8 cellular contexts compared by ENCODE assay signal in genomic region chrX:150694738-150695410, GRCh38. TPM values are rescaled to one million over a fixed set of nuclear protein-coding genes. Genes with fewer than 3 reads are reported as not detected.
DNase-seq lines count a peak whose midpoint lies in the region; ATAC-seq and TF ChIP-seq lines count a peak whose summit lies in the region.

No MANE protein-coding gene starts in this region.

- CTCF ChIA-PET in IMR-90 (lab: Yijun Ruan, JAX), result no interaction called here

- no peaks in the 10 kb centered on the region for H3K27me3 Mint-ChIP-seq in naive thymus-derived CD8-positive, alpha-beta T cell

- no peak overlapping the region for H2AK5ac ChIP-seq in IMR-90 (ENCODE audit: low read depth, low read length)

- no peak overlapping the region for H3K4me3 ChIP-seq in IMR-90 (ENCODE audit: insufficient read depth, low read depth, low read length)

- in situ Hi-C loops in GM13977 (cut with MboI; ENCODE audit: low pct_unique_long_range_greater_than_20kb, low sequenced_read_pairs, unreplicated experiment), result no loop called here
- in situ Hi-C loops in IMR-90 (cut with MboI; ENCODE audit: low sequenced_read_pairs), result no loop called here

- intact Hi-C loops in IMR-90 (cut with micrococcal nuclease), result loop anchor here (5.0 kb wide), 1 partner anchor 387 kb away; no protein-coding TSS in a partner anchor

- no peak overlapping the region for H3K14ac ChIP-seq in IMR-90 (replicated peaks; ENCODE audit: low read depth, low read length)

- no peak for ATAC-seq in IMR-90 (ENCODE audit: low read depth)
- ATAC-seq in activated naive CD4-positive, alpha-beta T cell treated with anti-CD3 and anti-CD28 coated beads, Interleukin-2, amount 50 U/mL, for 72 hours, result peak; percentile 60 to 68
- peak; percentile 10 to 11 for ATAC-seq in naive thymus-derived CD8-positive, alpha-beta T cell

- peaks cover 26% of the 10 kb centered on the region in 2 donors for H3K36me3 Mint-ChIP-seq in activated naive CD4-positive, alpha-beta T cell treated with anti-CD3 and anti-CD28 coated beads, Interleukin-2, amount 50 U/mL, for 72 hours
- peaks cover 0 to 4% (median 0%) of the 10 kb centered on the region in 3 donors for H3K36me3 Mint-ChIP-seq in naive thymus-derived CD8-positive, alpha-beta T cell

- dilution Hi-C loops in IMR-90 (cut with HindIII; ENCODE audit: low sequenced_read_pairs, unreplicated experiment), result no loop called here

- peak overlapping the region; percentile 35; the same call in 1 of the 3 replicates for H2BK15ac ChIP-seq in IMR-90 (ENCODE audit: low read depth, low read length)

- H2BK20ac ChIP-seq in IMR-90 (ENCODE audit: low read depth, low read length), result no peak overlapping the region

- H3K9me1 ChIP-seq in IMR-90 (ENCODE audit: insufficient read depth, low read length), result 0 out of 2 replicates have a peak, but pooled peaks cover 2% of the 10 kb centered on the region

- H3K4me1 ChIP-seq in IMR-90 (ENCODE audit: control insufficient read depth, insufficient read depth, low read length), result peaks cover 2% of the 10 kb centered on the region; the same call in 1 of the 2 replicates

- H4K20me1 ChIP-seq in IMR-90 (ENCODE audit: insufficient read depth, low read length), result no peaks in the 10 kb centered on the region

- no peak overlapping the region for H3K23ac ChIP-seq in IMR-90 (ENCODE audit: low read depth, low read length)

- H3K27ac ChIP-seq in IMR-90 (ENCODE audit: insufficient read depth, low read length), result no peak overlapping the region

- WGBS in IMR-90 (ENCODE audit: extremely low coverage in 2 of 2, insufficient read length in 1 of 2), 2 experiments, result 58% methylated on average over 3 of the region's 8 CpGs; no CpG with 5 or more reads in 1 of the 2 experiments

- H2AFZ ChIP-seq in IMR-90 (replicated peaks; ENCODE audit: low read length, poor library complexity), result no peak overlapping the region

- H4K91ac ChIP-seq in IMR-90 (ENCODE audit: insufficient read depth, low read depth, low read length), result no peak overlapping the region; the same call in 1 of the 2 replicates

- H3K27me3 ChIP-seq in IMR-90 (ENCODE audit: control insufficient read depth, insufficient read depth, low read length), result no peaks in the 10 kb centered on the region

- TF ChIP-seq POLR2A in IMR-90 (IDR thresholded peaks at IDR 0.05; ENCODE audit: low read depth, low read length), result no peak

- H3K9me3 ChIP-seq in IMR-90 (ENCODE audit: control insufficient read depth, insufficient read depth, low read length), result peaks cover 16% of the 10 kb centered on the region

- no peak overlapping the region for H3K56ac ChIP-seq in IMR-90 (ENCODE audit: extremely low read depth, insufficient read depth, low read length)

- no peaks in the 10 kb centered on the region for H3K9me3 Mint-ChIP-seq in activated naive CD4-positive, alpha-beta T cell treated with anti-CD3 and anti-CD28 coated beads, Interleukin-2, amount 50 U/mL, for 72 hours
- no peaks in the 10 kb centered on the region for H3K9me3 Mint-ChIP-seq in naive thymus-derived CD8-positive, alpha-beta T cell

- H3K9ac ChIP-seq in IMR-90 (ENCODE audit: low read depth, low read length), result no peak overlapping the region

- TF ChIP-seq RAD21 in IMR-90 (IDR thresholded peaks at IDR 0.05; ENCODE audit: low read length), result no peak

- no peak overlapping the region for H3K4me2 ChIP-seq in IMR-90 (ENCODE audit: low read depth, low read length)

- 0 out of 4 replicates have a peak overlapping the region, but pooled peaks of 1 of the 2 experiments have one; percentile 6 for H4K8ac ChIP-seq in IMR-90 (ENCODE audit: low read depth in 2 of 2, low read length in 2 of 2)

- peak overlapping the region; percentile 6 for H2BK5ac ChIP-seq in IMR-90 (ENCODE audit: low read depth, low read length, poor library complexity, severe bottlenecking)

- H2BK120ac ChIP-seq in IMR-90 (ENCODE audit: low read depth, low read length), result 0 out of 2 replicates have a peak overlapping the region, but pooled peaks have one; percentile 41

- POLR2A ChIA-PET in IMR-90 (lab: Charles Lee; ENCODE audit: unreplicated experiment), result no interaction called here
- POLR2A ChIA-PET in naive thymus-derived CD8-positive, alpha-beta T cell (lab: Charles Lee), result interaction anchor here (1.0 to 2.6 kb wide), 4 partner anchors 8 to 702 kb away, joined by 3 to 14 read pairs (median 6); no protein-coding TSS in a partner anchor

- H3K4ac ChIP-seq in IMR-90 (ENCODE audit: low read depth, low read length), result peak overlapping the region; percentile 59; the same call in 1 of the 2 replicates

- peaks cover 2 to 24% of the 10 kb centered on the region in 2 experiments; a peak in 2 of 4 replicates for H3K79me1 ChIP-seq in IMR-90 (ENCODE audit: low read depth in 1 of 2, low read length in 2 of 2)

- H3K4me1 Mint-ChIP-seq in naive thymus-derived CD8-positive, alpha-beta T cell, result peaks cover 15 to 80% (median 60%) of the 10 kb centered on the region in 4 donors

- no peak overlapping the region for H4K5ac ChIP-seq in IMR-90 (ENCODE audit: low read depth, low read length)

- no peak overlapping the region for H3K18ac ChIP-seq in IMR-90 (ENCODE audit: low read depth, low read length)

- no peak overlapping the region for H2AK9ac ChIP-seq in IMR-90 (replicated peaks; ENCODE audit: low read depth, low read length, poor library complexity)

- DNase-seq in GM13977 (ENCODE audit: low spot score), result peak; percentile 62
- DNase-seq in IMR-90, result no peak
- DNase-seq in activated naive CD4-positive, alpha-beta T cell treated with anti-CD3 and anti-CD28 coated beads, Interleukin-2, amount 50 U/mL, for 72 hours (ENCODE audit: low spot score in 2 of 2), result peak in 1 of 2 donors; percentile 62
- peak in 1 of 10 donors; percentile 9 for DNase-seq in naive thymus-derived CD8-positive, alpha-beta T cell
- no peak for DNase-seq in NCI-H510A treated with DMSO at 0.1 percent for 48 hours (lab: John Stamatoyannopoulos, UW)
- DNase-seq in glomerular visceral epithelial cell (ENCODE audit: extremely low spot score), result no peak
- DNase-seq in NCI-H146 (lab: John Stamatoyannopoulos, UW), result no peak
- no peak for DNase-seq in SKM-1 (lab: John Stamatoyannopoulos, UW; ENCODE audit: unreplicated experiment)

- peak overlapping the region; percentile 98 for H3K27ac Mint-ChIP-seq in activated naive CD4-positive, alpha-beta T cell treated with anti-CD3 and anti-CD28 coated beads, Interleukin-2, amount 50 U/mL, for 72 hours
- peak overlapping the region; percentile 31 to 99 (median 92) for H3K27ac Mint-ChIP-seq in naive thymus-derived CD8-positive, alpha-beta T cell

- H3K4me3 Mint-ChIP-seq in naive thymus-derived CD8-positive, alpha-beta T cell, result peak overlapping the region; percentile 44 to 96 (median 76)

- TSS peak; percentile 26 for BruUV-seq in IMR-90 (replicated peaks; lab: Mats Ljungman, UMichigan)

- TF ChIP-seq CTCF in GM13977 (IDR thresholded peaks at IDR 0.05; ENCODE audit: extremely low read depth, insufficient read depth, missing control alignments) (no peak), IMR-90 (conservative IDR thresholded peaks at IDR 0.05; ENCODE audit: low read depth, low read length) (no peak)

- H3K36me3 ChIP-seq in IMR-90 (ENCODE audit: control insufficient read depth, insufficient read depth, low read length), result no peaks in the 10 kb centered on the region

TF ChIP-seq in IMR-90, 13 proteins besides CTCF, POLR2A, EP300 and RAD21:
- TF ChIP-seq USF2 (IDR thresholded peaks at IDR 0.05; ENCODE audit: low read depth, low read length) (no peak), CHD1 (IDR thresholded peaks at IDR 0.05; ENCODE audit: low read depth, low read length) (no peak), FOS (IDR thresholded peaks at IDR 0.05; ENCODE audit: low read depth, low read length) (no peak), NFE2L2 (IDR thresholded peaks at IDR 0.05; ENCODE audit: low read depth, low read length) (no peak), MAZ (IDR thresholded peaks at IDR 0.05; ENCODE audit: borderline replicate concordance, low read depth, low read length) (no peak), SMC3 (IDR thresholded peaks at IDR 0.05; ENCODE audit: low read depth, low read length) (no peak), BHLHE40 (IDR thresholded peaks at IDR 0.05; ENCODE audit: low read depth, low read length) (no peak), RFX5 (IDR thresholded peaks at IDR 0.05; ENCODE audit: low read depth, low read length) (no peak), MAFK (IDR thresholded peaks at IDR 0.05; ENCODE audit: low read depth, low read length) (no peak), RCOR1 (IDR thresholded peaks at IDR 0.05; ENCODE audit: insufficient replicate concordance, low read length) (no peak), CEBPB (IDR thresholded peaks at IDR 0.05; ENCODE audit: low read depth, low read length) (no peak), MXI1 (IDR thresholded peaks at IDR 0.05; ENCODE audit: borderline replicate concordance, low read depth, low read length) (no peak)
- TF ChIP-seq, protein P1, sequence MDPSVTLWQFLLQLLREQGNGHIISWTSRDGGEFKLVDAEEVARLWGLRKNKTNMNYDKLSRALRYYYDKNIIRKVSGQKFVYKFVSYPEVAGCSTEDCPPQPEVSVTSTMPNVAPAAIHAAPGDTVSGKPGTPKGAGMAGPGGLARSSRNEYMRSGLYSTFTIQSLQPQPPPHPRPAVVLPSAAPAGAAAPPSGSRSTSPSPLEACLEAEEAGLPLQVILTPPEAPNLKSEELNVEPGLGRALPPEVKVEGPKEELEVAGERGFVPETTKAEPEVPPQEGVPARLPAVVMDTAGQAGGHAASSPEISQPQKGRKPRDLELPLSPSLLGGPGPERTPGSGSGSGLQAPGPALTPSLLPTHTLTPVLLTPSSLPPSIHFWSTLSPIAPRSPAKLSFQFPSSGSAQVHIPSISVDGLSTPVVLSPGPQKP (IDR thresholded peaks at IDR 0.05; ENCODE audit: borderline replicate concordance, low read depth, low read length), result no peak

RNA-seq across cellular contexts. Expression of gene MTMR1, which starts 1.7 kb away (rescaled TPM):
- total RNA-seq in IMR-90 (2012; rRNA removed), result 19.0 and 22.8 TPM in 2 replicates
- 24.2 and 28.8 TPM in 2 replicates for polyA plus RNA-seq in IMR-90 (2012; rRNA removed)
- polyA plus RNA-seq in IMR-90 (2012; cell fraction: cytosol; rRNA removed), result 11.8 and 12.6 TPM in 2 replicates
- 74.1 and 165 TPM in 2 replicates for polyA plus RNA-seq in IMR-90 (2012; cell fraction: nucleus; rRNA removed; ENCODE audit: low replicate concordance)
- 10 to 100 TPM; 16.8 to 58.8 TPM for total RNA-seq in activated naive CD4-positive, alpha-beta T cell treated with anti-CD3 and anti-CD28 coated beads, Interleukin-2, amount 50 U/mL, for 72 hours
- total RNA-seq in naive thymus-derived CD8-positive, alpha-beta T cell, result 10 to 100 TPM; 35.7 to 37.4 TPM
- polyA plus RNA-seq in naive thymus-derived CD8-positive, alpha-beta T cell, result 10 to 100 TPM; 13.0 to 28.3 (median 21.7) TPM
